15 cellular contexts compared by ENCODE assay signal in genomic region chr3:111867889-111868426, GRCh38. TPM values are rescaled to one million over a fixed set of nuclear protein-coding genes. Genes with fewer than 3 reads are reported as not detected.
DNase-seq lines count a peak whose midpoint lies in the region; ATAC-seq and TF ChIP-seq lines count a peak whose summit lies in the region.
"Had no signal": no experiment of that assay in that cellular context is flagged by ENCODE, and none has a peak within 500 bp of the region (broad histone marks: within the 10 kb centered on the region; RNA-seq: fewer than 3 reads in every experiment).

No MANE protein-coding gene starts in this region.

- TF ChIP-seq CTCF in SK-N-SH (IDR thresholded peaks at IDR 0.05) (no peak), WTC11 (IDR thresholded peaks at IDR 0.05) (no peak), mesothelial cell of epicardium (IDR thresholded peaks at IDR 0.05; ENCODE audit: unreplicated experiment) (no peak), psoas muscle (IDR thresholded peaks at IDR 0.05) (no peak)

- no peaks in the 10 kb centered on the region for H3K27me3 Mint-ChIP-seq in WTC11 (ENCODE audit: low read depth)
- H3K27me3 Mint-ChIP-seq in mesothelial cell of epicardium (ENCODE audit: low read depth), result no peaks in the 10 kb centered on the region
- H3K27me3 Mint-ChIP-seq: CD4-positive, alpha-beta memory T cell had no signal

- H3K9me3 Mint-ChIP-seq in WTC11 (no peaks in the 10 kb centered on the region), mesothelial cell of epicardium (no peaks in the 10 kb centered on the region)
- H3K9me3 Mint-ChIP-seq: CD4-positive, alpha-beta memory T cell had no signal

- DNase-seq in SK-N-SH, result no peak
- DNase-seq in WTC11 (ENCODE audit: low spot score), result no peak
- DNase-seq in mesothelial cell of epicardium (ENCODE audit: low spot score in 2 of 2, unreplicated experiment in 2 of 2), result no peak
- DNase-seq in psoas muscle, result no peak
- no peak for DNase-seq in globus pallidus (ENCODE audit: low spot score)
- no peak for DNase-seq in NCI-H748 treated with DMSO at 0.1 percent for 48 hours (lab: John Stamatoyannopoulos, UW)
- DNase-seq: 8988T; CD4-positive, alpha-beta memory T cell; NCI-H1048; NCI-H1436 treated with DMSO at 0.1 percent for 48 hours; NCI-H2081 treated with DMSO at 0.1 percent for 48 hours; NCI-H510A had no signal

- H3K4me3 Mint-ChIP-seq in WTC11, result no peak overlapping the region
- H3K4me3 Mint-ChIP-seq in mesothelial cell of epicardium, result no peak overlapping the region
- H3K4me3 Mint-ChIP-seq: CD4-positive, alpha-beta memory T cell had no signal

- POLR2A ChIA-PET in SK-N-SH (lab: Yijun Ruan, JAX), result no interaction called here
- POLR2A ChIA-PET in WTC11 (lab: Charles Lee), result no interaction called here

- peaks cover 41% of the 10 kb centered on the region for H3F3A ChIP-seq in SK-N-SH (replicated peaks; ENCODE audit: insufficient read depth)

- no peaks in the 10 kb centered on the region for H3K36me3 Mint-ChIP-seq in WTC11
- no peaks in the 10 kb centered on the region for H3K36me3 Mint-ChIP-seq in mesothelial cell of epicardium

- TF ChIP-seq RAD21 in SK-N-SH (IDR thresholded peaks at IDR 0.05; ENCODE audit: low read length), result no peak

- no peak overlapping the region for H3K27ac Mint-ChIP-seq in WTC11
- peak overlapping the region; percentile 62 for H3K27ac Mint-ChIP-seq in mesothelial cell of epicardium

- intact Hi-C loops in psoas muscle (cut with DNase I), result no loop called here

- H3K9me3 ChIP-seq in SK-N-SH (no peaks in the 10 kb centered on the region), stomach smooth muscle (ENCODE audit: control insufficient read depth in 2 of 2, low read length in 2 of 2) (no peaks in the 10 kb centered on the region), psoas muscle (no peaks in the 10 kb centered on the region)

- H3K27ac ChIP-seq in SK-N-SH (ENCODE audit: low read depth in 2 of 2, low read length in 1 of 2) (peak overlapping the region in 1 of 2 experiments; percentile 98; a peak in 1 of 4 replicates), stomach smooth muscle (ENCODE audit: low read length) (peak overlapping the region; percentile 24), psoas muscle (no peak overlapping the region)

- CTCF ChIA-PET in SK-N-SH (lab: Yijun Ruan, JAX) (interaction anchor here (2.0 kb wide), 1 partner anchor 150 kb away, joined by 7 read pairs; no protein-coding TSS in a partner anchor), WTC11 (lab: Charles Lee) (interaction anchor here (1.1 kb wide), 1 partner anchor 7 kb away, joined by 4 read pairs; no protein-coding TSS in a partner anchor)

- H3K36me3 ChIP-seq in SK-N-SH (replicated peaks in 1 of 2; ENCODE audit: control insufficient read depth in 1 of 2, insufficient read depth in 2 of 2, low read length in 1 of 2) (peaks cover 0 to 6% of the 10 kb centered on the region in 2 experiments), stomach smooth muscle (ENCODE audit: control insufficient read depth in 2 of 2, insufficient read depth in 2 of 2, low read length in 2 of 2) (peaks cover 4 to 8% of the 10 kb centered on the region in 2 donors), psoas muscle (ENCODE audit: insufficient read depth in 1 of 2, low read depth in 1 of 2) (no peaks in the 10 kb centered on the region)

- peaks cover 89% of the 10 kb centered on the region for H3K79me2 ChIP-seq in SK-N-SH (ENCODE audit: insufficient read depth)

- no peaks in the 10 kb centered on the region for H4K20me1 ChIP-seq in SK-N-SH (ENCODE audit: insufficient read depth)

- H3K9me2 ChIP-seq in SK-N-SH, result no peaks in the 10 kb centered on the region

- peaks cover 2 to 41% of the 10 kb centered on the region in 2 experiments for H3K4me1 ChIP-seq in SK-N-SH (ENCODE audit: control insufficient read depth in 1 of 2, insufficient read depth in 2 of 2, low read depth in 1 of 2, low read length in 1 of 2)
- H3K4me1 ChIP-seq in stomach smooth muscle (ENCODE audit: control insufficient read depth, insufficient read depth, low read length), result peaks cover 34% of the 10 kb centered on the region
- H3K4me1 ChIP-seq in psoas muscle, result no peaks in the 10 kb centered on the region

- ATAC-seq in SK-N-SH treated with all-trans-retinoic acid at 6 μM for 48 hours (no peak), WTC11 (no peak), psoas muscle (no peak)
- ATAC-seq: Panc1 had no signal

- H3K9ac ChIP-seq in SK-N-SH (no peak overlapping the region), stomach smooth muscle (ENCODE audit: low read length in 2 of 2) (no peak overlapping the region)

- H3K27me3 ChIP-seq in SK-N-SH (ENCODE audit: insufficient read depth) (no peaks in the 10 kb centered on the region), stomach smooth muscle (ENCODE audit: control insufficient read depth in 1 of 2, insufficient read depth in 2 of 2, low read length in 2 of 2) (no peaks in the 10 kb centered on the region), psoas muscle (ENCODE audit: insufficient read depth in 3 of 3, low read length in 2 of 3) (no peaks in the 10 kb centered on the region)

- H3K4me3 ChIP-seq in SK-N-SH (ENCODE audit: low read depth in 2 of 2, low read length in 1 of 2) (no peak overlapping the region), stomach smooth muscle (ENCODE audit: low read length in 2 of 2) (no peak overlapping the region), psoas muscle (no peak overlapping the region)

- WGBS in SK-N-SH (ENCODE audit: low lambda C conversion rate), result 81% methylated on average over 3 of the region's 7 CpGs
- 85 to 94% (median 90%) methylated on average over 7 of the region's 7 CpGs for WGBS in psoas muscle, 3 donors

- peaks cover 78% of the 10 kb centered on the region for H3K4me1 Mint-ChIP-seq in WTC11
- H3K4me1 Mint-ChIP-seq in mesothelial cell of epicardium, result peaks cover 70% of the 10 kb centered on the region

- TF ChIP-seq EP300 in SK-N-SH (IDR thresholded peaks at IDR 0.05; ENCODE audit: borderline replicate concordance in 1 of 2, low read depth in 1 of 2, low read length in 1 of 2), result no peak

- no peak overlapping the region for H2AFZ ChIP-seq in SK-N-SH (ENCODE audit: low read depth)

- H3K4me2 ChIP-seq in SK-N-SH, result 0 out of 2 replicates have a peak overlapping the region, but pooled peaks have one; percentile 4

TF ChIP-seq in SK-N-SH, 30 proteins besides CTCF, POLR2A, EP300 and RAD21 (continues in another document):
- TF ChIP-seq PBX3 (IDR thresholded peaks at IDR 0.05), result no peak

TF ChIP-seq in SK-N-SH treated with all-trans-retinoic acid at 6 μM for 48 hours, 23 proteins besides CTCF, POLR2A, EP300 and RAD21:
- TF ChIP-seq CSDC2 (CRISPR knock-in tag; IDR thresholded peaks at IDR 0.05) (no peak), GLIS3 (CRISPR knock-in tag; IDR thresholded peaks at IDR 0.05) (no peak)

TF ChIP-seq in WTC11, 78 proteins besides CTCF, POLR2A, EP300 and RAD21:
- TF ChIP-seq ZNF121 (CRISPR knock-in tag; IDR thresholded peaks at IDR 0.05) (peak; percentile 97), SOX15 (CRISPR knock-in tag; IDR thresholded peaks at IDR 0.05) (no peak)

RNA-seq across cellular contexts. Expression of gene PHLDB2, which starts 8.9 kb away (rescaled TPM):
- polyA plus RNA-seq in SK-N-SH (2012; rRNA removed) (18.0 and 23.3 TPM in 2 replicates), psoas muscle (1 to 10 TPM; 2.9 to 8.5 (median 3.0) TPM)
- 18.0 and 21.5 TPM in 2 replicates for polyA plus RNA-seq in SK-N-SH (2012; cell fraction: cytosol; rRNA removed)
- 36.7 and 73.8 TPM in 2 replicates for polyA plus RNA-seq in SK-N-SH (2012; cell fraction: nucleus; rRNA removed)
- total RNA-seq in WTC11 (2021) (23.5 to 40.3 TPM (median 24.9 TPM) in 3 replicates), mesothelial cell of epicardium (32.4 to 37.2 TPM (median 36.0 TPM) in 3 replicates), psoas muscle (1 to 10 TPM; 3.5 to 7.5 (median 5.9) TPM)
